15 cellular contexts compared by ENCODE assay signal in genomic region chr1:25442178-25442577, GRCh38. TPM values are rescaled to one million over a fixed set of nuclear protein-coding genes. Genes with fewer than 3 reads are reported as not detected.
DNase-seq lines count a peak whose midpoint lies in the region; ATAC-seq and TF ChIP-seq lines count a peak whose summit lies in the region.
"Had no signal": no experiment of that assay in that cellular context is flagged by ENCODE, and none has a peak within 500 bp of the region (broad histone marks: within the 10 kb centered on the region; RNA-seq: fewer than 3 reads in every experiment).

No MANE protein-coding gene starts in this region.

- peak; percentile 42 for TF ChIP-seq CTCF in SK-N-SH (IDR thresholded peaks at IDR 0.05)

- peaks cover 96% of the 10 kb centered on the region for H3K79me2 ChIP-seq in SK-N-SH (ENCODE audit: insufficient read depth)

- H4K20me1 ChIP-seq in SK-N-SH (ENCODE audit: insufficient read depth): peaks cover 25% of the 10 kb centered on the region

- peaks cover 10 to 16% of the 10 kb centered on the region in 2 experiments; a peak in 3 of 4 replicates for H3K4me1 ChIP-seq in SK-N-SH (ENCODE audit: control insufficient read depth in 1 of 2, insufficient read depth in 2 of 2, low read depth in 1 of 2, low read length in 1 of 2)
- H3K4me1 ChIP-seq: parathyroid adenoma had no signal

- no peak overlapping the region for H2AFZ ChIP-seq in SK-N-SH (ENCODE audit: low read depth)
- H2AFZ ChIP-seq: parathyroid adenoma had no signal

- TF ChIP-seq RAD21 in SK-N-SH (IDR thresholded peaks at IDR 0.05; ENCODE audit: low read length): peak; percentile 35

- H3K27ac ChIP-seq in SK-N-SH (ENCODE audit: low read depth in 2 of 2, low read length in 1 of 2): peak overlapping the region; percentile 58 to 67
- H3K27ac ChIP-seq: esophagus muscularis mucosa, parathyroid adenoma, tibial nerve had no signal

- peak; percentile 28 to 32; a peak in 1 of 4 replicates for TF ChIP-seq EP300 in SK-N-SH (IDR thresholded peaks at IDR 0.05; ENCODE audit: borderline replicate concordance in 1 of 2, low read depth in 1 of 2, low read length in 1 of 2)

- peak overlapping the region; percentile 20; the same call in 1 of the 2 replicates for H3K4me2 ChIP-seq in SK-N-SH

- H3F3A ChIP-seq in SK-N-SH (replicated peaks; ENCODE audit: insufficient read depth): peaks cover 32% of the 10 kb centered on the region

- H3K4me3 Mint-ChIP-seq in activated T-cell treated with anti-CD3 and anti-CD28 coated beads, Interleukin-2, amount 50 U/mL, for 4 hours: no peak overlapping the region
- no peak overlapping the region for H3K4me3 Mint-ChIP-seq in T-helper 2 cell treated with Interferon-gamma antibody and Interleukin-4, amounts not matched to agents 5 μg/mL and 100 μg/mL, for 36 hours
- H3K4me3 Mint-ChIP-seq: central memory CD8-positive, alpha-beta T cell had no signal

- H3K9ac ChIP-seq in SK-N-SH: no peak overlapping the region
- H3K9ac ChIP-seq: parathyroid adenoma had no signal

- H3K9me2 ChIP-seq in SK-N-SH: no peaks in the 10 kb centered on the region

- ATAC-seq in esophagus mucosa (peak; percentile 28), HG03039 (IDR thresholded peaks at IDR 0.05; ENCODE audit: unreplicated experiment) (no peak)
- ATAC-seq in activated T-cell treated with anti-CD3 and anti-CD28 coated beads, Interleukin-2, amount 50 U/mL, for 4 hours: no peak

- CTCF ChIA-PET in SK-N-SH (lab: Yijun Ruan, JAX): interaction anchor here (0.9 to 1.8 kb wide), 4 partner anchors 8 to 75 kb away, joined by 3 to 5 read pairs (median 4); no protein-coding TSS in a partner anchor

- H3K27ac Mint-ChIP-seq in T-helper 2 cell treated with Interferon-gamma antibody and Interleukin-4, amounts not matched to agents 5 μg/mL and 100 μg/mL, for 36 hours: no peak overlapping the region

- H3K4me1 Mint-ChIP-seq in activated T-cell treated with anti-CD3 and anti-CD28 coated beads, Interleukin-2, amount 50 U/mL, for 4 hours (ENCODE audit: low read depth): peaks cover 33% of the 10 kb centered on the region
- peaks cover 16% of the 10 kb centered on the region for H3K4me1 Mint-ChIP-seq in T-helper 2 cell treated with Interferon-gamma antibody and Interleukin-4, amounts not matched to agents 5 μg/mL and 100 μg/mL, for 36 hours (ENCODE audit: low read depth)

- H3K27me3 Mint-ChIP-seq in activated T-cell treated with anti-CD3 and anti-CD28 coated beads, Interleukin-2, amount 50 U/mL, for 4 hours (ENCODE audit: low read depth): no peaks in the 10 kb centered on the region
- no peaks in the 10 kb centered on the region for H3K27me3 Mint-ChIP-seq in T-helper 2 cell treated with Interferon-gamma antibody and Interleukin-4, amounts not matched to agents 5 μg/mL and 100 μg/mL, for 36 hours (ENCODE audit: low read depth)
- H3K27me3 Mint-ChIP-seq: central memory CD8-positive, alpha-beta T cell had no signal

- 14% methylated on average over 1 of the region's 1 CpG for WGBS in SK-N-SH (ENCODE audit: low lambda C conversion rate)

- DNase-seq in NCI-H2196 (lab: John Stamatoyannopoulos, UW; ENCODE audit: unreplicated experiment) (peak; percentile 8), NCI-H2196 treated with DMSO at 0.1 percent for 48 hours (lab: John Stamatoyannopoulos, UW; ENCODE audit: unreplicated experiment) (no peak), SK-N-SH (peak; percentile 21), pulmonary artery endothelial cell (ENCODE audit: low read depth, low spot score) (peak; percentile 53)
- DNase-seq in activated T-cell treated with anti-CD3 and anti-CD28 coated beads, Interleukin-2, amount 50 U/mL, for 4 hours: no peak
- no peak for DNase-seq in T-helper 2 cell treated with Interferon-gamma antibody and Interleukin-4, amounts not matched to agents 5 μg/mL and 100 μg/mL, for 36 hours (ENCODE audit: low spot score)
- DNase-seq: activated effector memory CD4-positive, alpha-beta T cell treated with anti-CD3 and anti-CD28 coated beads, Interleukin-2, amount 50 U/mL, for 16 hours; Caco-2; T1000 had no signal

- POLR2A ChIA-PET in SK-N-SH (lab: Yijun Ruan, JAX): no interaction called here

- peaks cover 8% of the 10 kb centered on the region for H3K36me3 Mint-ChIP-seq in activated T-cell treated with anti-CD3 and anti-CD28 coated beads, Interleukin-2, amount 50 U/mL, for 4 hours (ENCODE audit: insufficient read depth)
- peaks cover 12% of the 10 kb centered on the region for H3K36me3 Mint-ChIP-seq in T-helper 2 cell treated with Interferon-gamma antibody and Interleukin-4, amounts not matched to agents 5 μg/mL and 100 μg/mL, for 36 hours (ENCODE audit: low read depth)

- no peaks in the 10 kb centered on the region for H3K9me3 ChIP-seq in SK-N-SH
- H3K9me3 ChIP-seq: Caco-2, esophagus muscularis mucosa, tibial nerve had no signal

- peaks cover 5 to 6% of the 10 kb centered on the region in 2 experiments for H3K36me3 ChIP-seq in SK-N-SH (replicated peaks in 1 of 2; ENCODE audit: control insufficient read depth in 1 of 2, insufficient read depth in 2 of 2, low read length in 1 of 2)

- no peaks in the 10 kb centered on the region for H3K27me3 ChIP-seq in SK-N-SH (ENCODE audit: insufficient read depth)
- H3K27me3 ChIP-seq: esophagus muscularis mucosa, tibial nerve had no signal

- no peak overlapping the region for H3K4me3 ChIP-seq in SK-N-SH (ENCODE audit: low read depth in 2 of 2, low read length in 1 of 2)
- H3K4me3 ChIP-seq: esophagus muscularis mucosa, tibial nerve had no signal

- no peaks in the 10 kb centered on the region for H3K9me3 Mint-ChIP-seq in activated T-cell treated with anti-CD3 and anti-CD28 coated beads, Interleukin-2, amount 50 U/mL, for 4 hours
- H3K9me3 Mint-ChIP-seq in T-helper 2 cell treated with Interferon-gamma antibody and Interleukin-4, amounts not matched to agents 5 μg/mL and 100 μg/mL, for 36 hours: no peaks in the 10 kb centered on the region
- H3K9me3 Mint-ChIP-seq: central memory CD8-positive, alpha-beta T cell had no signal

TF ChIP-seq in SK-N-SH, 30 proteins besides CTCF, POLR2A, EP300 and RAD21 (continues in another document):
- TF ChIP-seq NRF1 (IDR thresholded peaks at IDR 0.05; ENCODE audit: low read depth, low read length) (no peak), PBX3 (IDR thresholded peaks at IDR 0.05) (peak; percentile 80), REST (IDR thresholded peaks at IDR 0.05; ENCODE audit: low read depth, low read length) (no peak), RCOR1 (IDR thresholded peaks at IDR 0.05; ENCODE audit: low read length) (no peak), NFIC (IDR thresholded peaks at IDR 0.05; ENCODE audit: borderline replicate concordance) (peak; percentile 32; the same call in 1 of the 2 replicates), FOXM1 (IDR thresholded peaks at IDR 0.05; ENCODE audit: low read depth) (0 out of 2 replicates have a peak, but pooled peaks have one; percentile 16), TCF12 (IDR thresholded peaks at IDR 0.05) (peak; percentile 65), JUND (IDR thresholded peaks at IDR 0.05) (peak; percentile 56; the same call in 1 of the 2 replicates), SIN3A (IDR thresholded peaks at IDR 0.05; ENCODE audit: borderline replicate concordance, low read depth, low read length) (0 out of 2 replicates have a peak, but pooled peaks have one; percentile 17), FOSL2 (IDR thresholded peaks at IDR 0.05; ENCODE audit: borderline replicate concordance, low read depth) (peak; percentile 67; the same call in 1 of the 2 replicates)

RNA-seq across cellular contexts. Expression of gene MACO1, which starts 11.5 kb away (rescaled TPM):
- polyA plus RNA-seq in SK-N-SH (2012; rRNA removed): 6.9 and 7.4 TPM in 2 replicates
- 7.4 and 9.2 TPM in 2 replicates for polyA plus RNA-seq in SK-N-SH (2012; cell fraction: cytosol; rRNA removed)
- polyA plus RNA-seq in SK-N-SH (2012; cell fraction: nucleus; rRNA removed): 8.1 and 12.5 TPM in 2 replicates
- total RNA-seq in esophagus mucosa: 15.2 TPM
- 17.8 and 19.1 TPM in 2 replicates for total RNA-seq in pulmonary artery endothelial cell
- 10 to 100 TPM; 14.4 to 17.9 (median 16.4) TPM for total RNA-seq in activated T-cell treated with anti-CD3 and anti-CD28 coated beads, Interleukin-2, amount 50 U/mL, for 4 hours

RNA-seq across cellular contexts. Expression of gene RHCE, which starts 21.6 kb away (rescaled TPM):
- 0.54 and 0.57 TPM in 2 replicates for polyA plus RNA-seq in SK-N-SH (2012; rRNA removed)
- polyA plus RNA-seq in SK-N-SH (2012; cell fraction: cytosol; rRNA removed): 0.77 and 0.90 TPM in 2 replicates
- 0.36 and 0.68 TPM in 2 replicates for polyA plus RNA-seq in SK-N-SH (2012; cell fraction: nucleus; rRNA removed)
- total RNA-seq in esophagus mucosa (0.76 TPM), pulmonary artery endothelial cell (0.11 and 0.40 TPM in 2 replicates)
- total RNA-seq in activated T-cell treated with anti-CD3 and anti-CD28 coated beads, Interleukin-2, amount 50 U/mL, for 4 hours: under 1 TPM in 2 of 3 donors, not detected in 1; 0.15 to 0.26 TPM
- total RNA-seq: Caco-2 had no signal

Comparison
In these comparisons a context has a peak if more than half of its experiments do, and no peak if none do; other contexts are left out.
1. DNase-seq: peak in NCI-H2196 (single experiment), SK-N-SH (single experiment) and pulmonary artery endothelial cell (single experiment); none in NCI-H2196 treated with DMSO at 0.1 percent for 48 hours (single experiment), activated T-cell treated with anti-CD3 and anti-CD28 coated beads, Interleukin-2, amount 50 U/mL, for 4 hours (single experiment) and T-helper 2 cell treated with Interferon-gamma antibody and Interleukin-4, amounts not matched to agents 5 μg/mL and 100 μg/mL, for 36 hours (single experiment).